8 cellular contexts compared by ENCODE assay signal in genomic region chr21:46325073-46325912, GRCh38. TPM values are rescaled to one million over a fixed set of nuclear protein-coding genes. Genes with fewer than 3 reads are reported as not detected.
DNase-seq lines count a peak whose midpoint lies in the region; ATAC-seq and TF ChIP-seq lines count a peak whose summit lies in the region.

No MANE protein-coding gene starts in this region.

- H4K20me1 ChIP-seq in hepatocyte (ENCODE audit: insufficient read depth, poor library complexity, severe bottlenecking), result no peaks in the 10 kb centered on the region

- no peak for TF ChIP-seq CTCF in ascending aorta (IDR thresholded peaks at IDR 0.05)
- TF ChIP-seq CTCF in hepatocyte (IDR thresholded peaks at IDR 0.05; ENCODE audit: poor library complexity), result peak; percentile 29
- TF ChIP-seq CTCF in retinal pigment epithelial cell (conservative IDR thresholded peaks at IDR 0.05; ENCODE audit: low read depth, low read length), result peak; percentile 50

- DNase-seq in GF-D8 (lab: John Stamatoyannopoulos, UW) (peak; percentile 29), HuH-7.5 (ENCODE audit: low spot score) (peak; percentile 68), SK-N-DZ (ENCODE audit: low spot score) (peak; percentile 68), ascending aorta (ENCODE audit: low spot score in 2 of 2) (no peak), hepatocyte (ENCODE audit: low spot score) (peak; percentile 79), retinal pigment epithelial cell (ENCODE audit: low read depth) (no peak), epidermal melanocyte (ENCODE audit: insufficient read length, low spot score) (no peak)

- H3K36me3 ChIP-seq in ascending aorta (peaks cover 0 to 11% of the 10 kb centered on the region in 2 donors), hepatocyte (replicated peaks; ENCODE audit: insufficient read depth, low read depth) (no peaks in the 10 kb centered on the region)

- WGBS in hepatocyte (ENCODE audit: low lambda C conversion rate, missing lambda C conversion rate), result 11% methylated on average over 39 of the region's 43 CpGs

- no peaks in the 10 kb centered on the region for H3K9me3 ChIP-seq in ascending aorta
- no peaks in the 10 kb centered on the region for H3K9me3 ChIP-seq in hepatocyte (ENCODE audit: low read depth)

- H3K4me3 ChIP-seq in ascending aorta (peak overlapping the region; percentile 81 to 98), hepatocyte (peak overlapping the region; percentile 98), retinal pigment epithelial cell (ENCODE audit: low read length) (peak overlapping the region; percentile 70)

- no peak for ATAC-seq in HG02870 (IDR thresholded peaks at IDR 0.05; ENCODE audit: unreplicated experiment)

- H3K4me1 ChIP-seq in ascending aorta, result peaks cover 15 to 20% of the 10 kb centered on the region in 2 donors
- H3K4me1 ChIP-seq in hepatocyte (ENCODE audit: insufficient read depth), result peaks cover 22% of the 10 kb centered on the region

- no peaks in the 10 kb centered on the region for H3K27me3 ChIP-seq in ascending aorta
- H3K27me3 ChIP-seq in hepatocyte, result no peaks in the 10 kb centered on the region

- intact Hi-C loops in ascending aorta (cut with DNase I), result loop anchor here (10.0 kb wide), 3 partner anchors 180 to 1450 kb away; partner anchors contain the start of gene PTTG1IP

- H3K9me2 ChIP-seq in hepatocyte (replicated peaks; ENCODE audit: insufficient read depth), result no peaks in the 10 kb centered on the region

- H3K79me2 ChIP-seq in hepatocyte, result peaks cover 78% of the 10 kb centered on the region

- peak overlapping the region; percentile 99 for H2AFZ ChIP-seq in hepatocyte

- peak overlapping the region; percentile 99 for H3K4me2 ChIP-seq in hepatocyte

- H3K27ac ChIP-seq in ascending aorta, result peak overlapping the region; percentile 77 to 97
- peak overlapping the region; percentile 96 for H3K27ac ChIP-seq in hepatocyte

RNA-seq across cellular contexts. Expression of gene PCNT, which starts 1.3 kb away (rescaled TPM):
- polyA plus RNA-seq in SK-N-DZ (2014; cell fraction: cytosol; rRNA removed), result 23.5 and 30.3 TPM in 2 replicates
- 161 and 181 TPM in 2 replicates for polyA plus RNA-seq in SK-N-DZ (2014; cell fraction: nucleus; rRNA removed)
- total RNA-seq in ascending aorta, result 39.9 TPM
- 11.5 and 12.7 TPM in 2 replicates for total RNA-seq in hepatocyte
- 14.1 and 14.3 TPM in 2 replicates for polyA plus RNA-seq in hepatocyte

RNA-seq across cellular contexts. Expression of gene C21orf58, which starts 1.6 kb away (rescaled TPM):
- polyA plus RNA-seq in SK-N-DZ (2014; cell fraction: cytosol; rRNA removed), result 30.6 and 33.3 TPM in 2 replicates
- 70.5 and 84.6 TPM in 2 replicates for polyA plus RNA-seq in SK-N-DZ (2014; cell fraction: nucleus; rRNA removed)
- total RNA-seq in ascending aorta (3.2 TPM), hepatocyte (2.6 TPM in 2 replicates)
- polyA plus RNA-seq in hepatocyte, result 6.8 and 6.9 TPM in 2 replicates

RNA-seq across cellular contexts. Expression of gene YBEY, which starts 39.2 kb away (rescaled TPM):
- 31.7 and 37.6 TPM in 2 replicates for polyA plus RNA-seq in SK-N-DZ (2014; cell fraction: cytosol; rRNA removed)
- 22.1 and 30.0 TPM in 2 replicates for polyA plus RNA-seq in SK-N-DZ (2014; cell fraction: nucleus; rRNA removed)
- 0.53 TPM for total RNA-seq in ascending aorta
- 21.8 and 25.4 TPM in 2 replicates for total RNA-seq in hepatocyte
- polyA plus RNA-seq in hepatocyte, result 13.9 and 19.9 TPM in 2 replicates

RNA-seq across cellular contexts. Expression of gene MCM3AP, which starts 39.9 kb away (rescaled TPM):
- polyA plus RNA-seq in SK-N-DZ (2014; cell fraction: cytosol; rRNA removed), result 56.0 and 66.0 TPM in 2 replicates
- polyA plus RNA-seq in SK-N-DZ (2014; cell fraction: nucleus; rRNA removed), result 98.8 and 146 TPM in 2 replicates
- 121 TPM for total RNA-seq in ascending aorta
- total RNA-seq in hepatocyte, result 52.5 and 64.8 TPM in 2 replicates
- polyA plus RNA-seq in hepatocyte, result 29.1 and 35.4 TPM in 2 replicates

Comparison
In these comparisons a context has a peak if more than half of its experiments do, and no peak if none do; other contexts are left out.
1. DNase-seq: peak in GF-D8 (single experiment), HuH-7.5 (single experiment), SK-N-DZ (single experiment) and hepatocyte (single experiment); none in ascending aorta (0 of 2), retinal pigment epithelial cell (single experiment) and epidermal melanocyte (single experiment).
2. CTCF ChIP-seq: peak in hepatocyte (single experiment) and retinal pigment epithelial cell (single experiment); none in ascending aorta (0 of 3).
3. RNA of gene YBEY, which starts 39.2 kb away (total RNA-seq): 21.8 to 25.4 TPM in hepatocyte; 0.53 TPM in ascending aorta (single experiment); every median in the first group is over 10 times any median in the second.
4. Peak in every context shown above with its lines, with median percentiles within 50 percentile points of each other: H3K4me3 ChIP-seq.